Comparison of ENCODE assay signal across 8 cellular contexts in genomic region chr4:140154572-140154891, GRCh38. TPM values are rescaled to one million over a fixed set of nuclear protein-coding genes. Genes with fewer than 3 reads are reported as not detected.
DNase-seq lines count a peak whose midpoint lies in the region; ATAC-seq and TF ChIP-seq lines count a peak whose summit lies in the region.

No MANE protein-coding gene starts in this region.

- H3K9me2 ChIP-seq in Loucy (replicated peaks; ENCODE audit: low read depth, low read length) = no peaks in the 10 kb centered on the region

- peaks cover 6 to 38% (median 23%) of the 10 kb centered on the region in 4 donors for H3K4me1 Mint-ChIP-seq in CD4-positive, CD25-positive, alpha-beta regulatory T cell
- peaks cover 10% of the 10 kb centered on the region for H3K4me1 Mint-ChIP-seq in neural progenitor cell

- peak overlapping the region; percentile 92 to 96 (median 93) for H3K4me3 Mint-ChIP-seq in CD4-positive, CD25-positive, alpha-beta regulatory T cell
- H3K4me3 Mint-ChIP-seq in neural progenitor cell = peak overlapping the region; percentile 93

- H2AFZ ChIP-seq in Loucy (ENCODE audit: low read length) (peak overlapping the region; percentile 82), neural progenitor cell (replicated peaks) (peak overlapping the region; percentile 91)

- WGBS in ectodermal cell, 2 experiments = 90 to 96% methylated on average over 3 of the region's 3 CpGs

- peaks cover 6% of the 10 kb centered on the region for H4K20me1 ChIP-seq in Loucy (ENCODE audit: insufficient read depth, low read length, poor library complexity, severe bottlenecking)
- H4K20me1 ChIP-seq in neural progenitor cell (ENCODE audit: low read depth) = no peaks in the 10 kb centered on the region

- peaks cover 0 to 4% (median 0%) of the 10 kb centered on the region in 7 donors for H3K9me3 Mint-ChIP-seq in CD4-positive, CD25-positive, alpha-beta regulatory T cell
- no peaks in the 10 kb centered on the region for H3K9me3 Mint-ChIP-seq in neural progenitor cell

- H3K27me3 Mint-ChIP-seq in CD4-positive, CD25-positive, alpha-beta regulatory T cell = peaks cover 63% of the 10 kb centered on the region
- peaks cover 6% of the 10 kb centered on the region for H3K27me3 Mint-ChIP-seq in neural progenitor cell (ENCODE audit: insufficient read depth, low read depth)

- H3K36me3 Mint-ChIP-seq in CD4-positive, CD25-positive, alpha-beta regulatory T cell = no peaks in the 10 kb centered on the region
- no peaks in the 10 kb centered on the region for H3K36me3 Mint-ChIP-seq in neural progenitor cell

- peaks cover 9% of the 10 kb centered on the region for H3K27me3 ChIP-seq in CD4-positive, CD25-positive, alpha-beta regulatory T cell (ENCODE audit: control insufficient read depth, insufficient read depth, low read length)
- H3K27me3 ChIP-seq in Loucy (ENCODE audit: insufficient read depth, low read length, poor library complexity, severe bottlenecking) = no peaks in the 10 kb centered on the region
- no peaks in the 10 kb centered on the region for H3K27me3 ChIP-seq in ectodermal cell (ENCODE audit: control insufficient read depth, insufficient read depth, low read length, poor library complexity, severe bottlenecking)
- no peaks in the 10 kb centered on the region for H3K27me3 ChIP-seq in neural progenitor cell

- peak overlapping the region; percentile 23 for H3K27ac ChIP-seq in CD4-positive, CD25-positive, alpha-beta regulatory T cell (ENCODE audit: insufficient read depth, low read length, poor library complexity, severe bottlenecking)
- H3K27ac ChIP-seq in ectodermal cell (ENCODE audit: insufficient read depth, low read depth, low read length, poor library complexity, severe bottlenecking) = peak overlapping the region; percentile 72
- no peak overlapping the region for H3K27ac ChIP-seq in neural progenitor cell

- peak overlapping the region in 2 of 3 donors; percentile 89 for H3K27ac Mint-ChIP-seq in CD4-positive, CD25-positive, alpha-beta regulatory T cell
- H3K27ac Mint-ChIP-seq in neural progenitor cell = peak overlapping the region; percentile 89

- H3K36me3 ChIP-seq in CD4-positive, CD25-positive, alpha-beta regulatory T cell (ENCODE audit: control insufficient read depth, insufficient read depth, low read length) = no peaks in the 10 kb centered on the region
- no peaks in the 10 kb centered on the region for H3K36me3 ChIP-seq in Loucy (ENCODE audit: insufficient read depth, low read length)
- H3K36me3 ChIP-seq in ectodermal cell (ENCODE audit: control insufficient read depth, insufficient read depth, low read length) = no peaks in the 10 kb centered on the region
- H3K36me3 ChIP-seq in neural progenitor cell = no peaks in the 10 kb centered on the region

- no peak for ATAC-seq in CD4-positive, CD25-positive, alpha-beta regulatory T cell (ENCODE audit: low read depth in 2 of 2)
- ATAC-seq in GM18502 (IDR thresholded peaks at IDR 0.05; ENCODE audit: poor library complexity, unreplicated experiment) (no peak), GM21717 (IDR thresholded peaks at IDR 0.05; ENCODE audit: unreplicated experiment) (no peak), HG03520 (IDR thresholded peaks at IDR 0.05; ENCODE audit: unreplicated experiment) (no peak)

- H3K4me3 ChIP-seq in CD4-positive, CD25-positive, alpha-beta regulatory T cell (ENCODE audit: low read depth, low read length) = peak overlapping the region; percentile 41
- H3K4me3 ChIP-seq in Loucy (ENCODE audit: low read length, poor library complexity, severe bottlenecking) (peak overlapping the region; percentile 98), ectodermal cell (ENCODE audit: insufficient read depth, low read depth, low read length) (peak overlapping the region; percentile 69), neural progenitor cell (peak overlapping the region; percentile 92)

- H3K4me2 ChIP-seq in Loucy (ENCODE audit: low read depth, low read length, poor library complexity, severe bottlenecking) = peak overlapping the region; percentile 77
- peak overlapping the region; percentile 92 for H3K4me2 ChIP-seq in neural progenitor cell

- peaks cover 21% of the 10 kb centered on the region for H3K79me2 ChIP-seq in Loucy (ENCODE audit: insufficient read depth, low read length)
- H3K79me2 ChIP-seq in neural progenitor cell (ENCODE audit: low read depth) = peaks cover 20% of the 10 kb centered on the region

- H3F3A ChIP-seq in Loucy (ENCODE audit: low read depth) = peaks cover 6% of the 10 kb centered on the region
- peaks cover 42% of the 10 kb centered on the region for H3F3A ChIP-seq in neural progenitor cell (ENCODE audit: low read depth)

- no peak for DNase-seq in CD4-positive, CD25-positive, alpha-beta regulatory T cell
- DNase-seq in neural progenitor cell (ENCODE audit: low spot score) (no peak), NCI-H146 treated with DMSO at 0.1 percent for 48 hours (lab: John Stamatoyannopoulos, UW; ENCODE audit: unreplicated experiment) (no peak)

- peaks cover 0 to 2% of the 10 kb centered on the region in 2 experiments for H3K9me3 ChIP-seq in CD4-positive, CD25-positive, alpha-beta regulatory T cell (ENCODE audit: control insufficient read depth in 2 of 2, low read length in 2 of 2)
- H3K9me3 ChIP-seq in Loucy (ENCODE audit: insufficient read depth, low read depth, low read length) (no peaks in the 10 kb centered on the region), ectodermal cell (ENCODE audit: control insufficient read depth, low read length) (no peaks in the 10 kb centered on the region), neural progenitor cell (ENCODE audit: low read depth) (no peaks in the 10 kb centered on the region)

- H3K4me1 ChIP-seq in CD4-positive, CD25-positive, alpha-beta regulatory T cell (ENCODE audit: control insufficient read depth, insufficient read depth, low read length, poor library complexity, severe bottlenecking) = peaks cover 47% of the 10 kb centered on the region
- H3K4me1 ChIP-seq in Loucy (ENCODE audit: insufficient read depth, low read length, poor library complexity, severe bottlenecking) = peaks cover 39% of the 10 kb centered on the region
- peaks cover 3% of the 10 kb centered on the region for H3K4me1 ChIP-seq in ectodermal cell (ENCODE audit: control insufficient read depth, insufficient read depth, low read length)
- peaks cover 3% of the 10 kb centered on the region for H3K4me1 ChIP-seq in neural progenitor cell

- H3K9ac ChIP-seq in Loucy (ENCODE audit: low read depth, low read length, poor library complexity, severe bottlenecking) = peak overlapping the region; percentile 97
- no peak overlapping the region for H3K9ac ChIP-seq in neural progenitor cell

- TF ChIP-seq CTCF in Loucy (conservative IDR thresholded peaks at IDR 0.05; ENCODE audit: low read length) = no peak
- no peak for TF ChIP-seq CTCF in neural progenitor cell (IDR thresholded peaks at IDR 0.05)

RNA-seq across cellular contexts. Expression of gene MAML3, which starts 0.5 kb away (rescaled TPM):
- 1.1 TPM for total RNA-seq in CD4-positive, CD25-positive, alpha-beta regulatory T cell
- polyA plus RNA-seq in CD4-positive, CD25-positive, alpha-beta regulatory T cell = under 1 TPM in 3 of 4 donors, not detected in 1; 0.11 to 0.20 (median 0.13) TPM
- 13.9 TPM for polyA plus RNA-seq in ectodermal cell (2013, experiment 1 of 4)
- polyA plus RNA-seq in ectodermal cell (2013, experiment 2 of 4) = 16.5 TPM
- polyA plus RNA-seq in ectodermal cell (2013, experiment 3 of 4) = 14.4 TPM
- polyA plus RNA-seq in ectodermal cell (2013, experiment 4 of 4) = 15.4 TPM
- 13.5 and 14.4 TPM in 2 replicates for total RNA-seq in neural progenitor cell (ENCODE audit: low replicate concordance)

Comparison
In these comparisons a context has a peak if more than half of its experiments do, and no peak if none do; other contexts are left out.
1. H3K4me3 ChIP-seq: peak in every context shown above with its lines; median percentile 98 in Loucy; 92 in neural progenitor cell; 69 in ectodermal cell; 41 in CD4-positive, CD25-positive, alpha-beta regulatory T cell.